24 cellular contexts compared by ENCODE assay signal in the genomic region with DNA sequence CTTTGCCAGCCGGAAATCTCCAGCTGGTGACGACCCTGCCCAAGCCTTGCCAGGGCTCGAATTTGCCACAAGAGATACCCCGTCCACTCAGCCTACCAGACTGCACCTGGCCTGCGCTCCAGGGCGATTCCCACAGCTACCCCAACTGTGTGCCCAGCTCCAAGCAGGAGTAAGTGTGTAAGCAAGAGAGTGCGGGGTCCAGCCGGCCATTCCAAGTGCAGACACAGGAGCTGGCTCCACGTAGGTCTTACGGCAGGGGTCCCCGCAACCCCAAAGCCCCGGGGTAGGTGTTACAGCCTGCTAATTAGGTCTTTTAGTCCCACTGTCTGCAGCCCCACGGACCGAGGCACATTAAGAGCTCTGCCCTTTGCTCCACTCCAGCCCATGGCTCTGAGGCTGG.
"Had no signal": no experiment of that assay in that cellular context is flagged by ENCODE, and none has a peak within 500 bp of the region (broad histone marks: within the 10 kb centered on the region; RNA-seq: fewer than 3 reads in every experiment).

No MANE protein-coding gene starts in this region.

- H3K4me3 ChIP-seq: lower lobe of right lung, ovary, suprapubic skin, thyroid gland, upper lobe of left lung, uterus had no signal

- H3K4me1 Mint-ChIP-seq: endodermal cell, memory B cell, natural killer cell, neural crest cell had no signal

- H3K27ac Mint-ChIP-seq: endodermal cell, memory B cell, mesothelial cell of epicardium, natural killer cell, progenitor cell of endocrine pancreas had no signal

- H3K36me3 ChIP-seq: lower lobe of right lung, ovary, suprapubic skin, thyroid gland, upper lobe of left lung, uterus had no signal

- H3K27me3 Mint-ChIP-seq: memory B cell, progenitor cell of endocrine pancreas had no signal

- H3K9me3 Mint-ChIP-seq: endodermal cell, memory B cell, neural crest cell had no signal

- ATAC-seq: left lobe of liver; natural killer cell; right cardiac atrium; stimulated activated naive CD8-positive, alpha-beta T cell treated with anti-CD3 and anti-CD28 coated beads, Interleukin-15, Interleukin-2, amounts not matched to agents 100 U/mL and 50 U/mL, for 24 hours had no signal

- H3K27me3 ChIP-seq: ovary, suprapubic skin, thyroid gland, upper lobe of left lung, uterus had no signal

- H3K27ac ChIP-seq: lower lobe of right lung, ovary, suprapubic skin, thyroid gland, upper lobe of left lung, uterus had no signal

- H3K9me3 ChIP-seq: lower lobe of right lung, ovary, suprapubic skin, thyroid gland, upper lobe of left lung, uterus had no signal

- H3K4me3 Mint-ChIP-seq: endodermal cell, memory B cell, mesothelial cell of epicardium, natural killer cell, neural crest cell had no signal

- H3K36me3 Mint-ChIP-seq: memory B cell, mesothelial cell of epicardium, natural killer cell had no signal

- FAIRE-seq: endothelial cell of umbilical vein, islet of Langerhans, small intestine had no signal

- H3K4me1 ChIP-seq: lower lobe of right lung, suprapubic skin, thyroid gland, upper lobe of left lung, uterus had no signal

- DNase-seq: endodermal cell; erythroblast; foreskin melanocyte; head of caudate nucleus; hippocampal formation; lower lobe of right lung; natural killer cell; nucleus accumbens; ovary; small intestine; stimulated activated CD4-positive, alpha-beta T cell treated with anti-CD3 and anti-CD28 coated beads, Interleukin-12 subunit alpha, Interleukin-12 subunit beta, amount 100 ng/mL, for 4 hours; stimulated activated naive CD8-positive, alpha-beta T cell treated with anti-CD3 and anti-CD28 coated beads, Interleukin-15, Interleukin-2, amounts not matched to agents 100 U/mL and 50 U/mL, for 24 hours; thyroid gland; uterus had no signal
